25 cellular contexts compared by ENCODE assay signal in genomic region chr17:65504141-65504540, GRCh38.
"Had no signal": no experiment of that assay in that cellular context is flagged by ENCODE, and none has a peak within 500 bp of the region (broad histone marks: within the 10 kb centered on the region; RNA-seq: fewer than 3 reads in every experiment).

No MANE protein-coding gene starts in this region.

- FAIRE-seq: kidney, pancreas, small intestine, urothelium cell line had no signal

- H3K27me3 ChIP-seq: esophagus squamous epithelium, pancreas, thyroid gland had no signal

- H3K4me1 ChIP-seq: esophagus squamous epithelium, left ventricle myocardium inferior, lower lobe of right lung, pancreas, stomach, thyroid gland had no signal

- H3K36me3 Mint-ChIP-seq: immature natural killer cell, memory B cell, mesothelial cell of epicardium, natural killer cell, type B pancreatic cell had no signal

- H3K4me3 Mint-ChIP-seq: dendritic cell treated with granulocyte-macrophage colony-stimulating factor and Interleukin-4, amounts not matched to agents 40 ng/mL and 50 ng/mL, for 4 days; effector memory CD8-positive, alpha-beta T cell; immature natural killer cell; memory B cell; mesothelial cell of epicardium; natural killer cell; neural crest cell; type B pancreatic cell had no signal

- H3K27me3 Mint-ChIP-seq: progenitor cell of endocrine pancreas, type B pancreatic cell had no signal

- H3K27ac Mint-ChIP-seq: dendritic cell treated with granulocyte-macrophage colony-stimulating factor and Interleukin-4, amounts not matched to agents 40 ng/mL and 50 ng/mL, for 4 days; effector memory CD8-positive, alpha-beta T cell; immature natural killer cell; memory B cell; mesothelial cell of epicardium; natural killer cell; progenitor cell of endocrine pancreas; type B pancreatic cell had no signal

- ATAC-seq: effector memory CD8-positive, alpha-beta T cell; left cardiac atrium; natural killer cell; pancreas; right cardiac atrium had no signal

- H3K4me1 Mint-ChIP-seq: immature natural killer cell, memory B cell, natural killer cell had no signal

- H3K27ac ChIP-seq: esophagus squamous epithelium, left ventricle myocardium inferior, lower lobe of right lung, pancreas, stomach, thyroid gland had no signal

- DNase-seq: effector memory CD8-positive, alpha-beta T cell; esophagus squamous epithelium; foreskin fibroblast; immature natural killer cell; kidney; left cardiac atrium; left ventricle myocardium inferior; lower lobe of right lung; natural killer cell; nucleus accumbens; right cardiac atrium; small intestine; stimulated activated CD4-positive, alpha-beta T cell treated with anti-CD3 and anti-CD28 coated beads, Interleukin-12 subunit alpha, Interleukin-12 subunit beta, amount 100 ng/mL, for 4 hours; stimulated activated naive CD4-positive, alpha-beta T cell; stomach; substantia nigra; thyroid gland had no signal

- H3K36me3 ChIP-seq: esophagus squamous epithelium, left ventricle myocardium inferior, lower lobe of right lung, pancreas, stomach, thyroid gland had no signal

- H3K9me3 ChIP-seq: esophagus squamous epithelium, lower lobe of right lung, pancreas, stomach, thyroid gland had no signal

- H3K9me3 Mint-ChIP-seq: effector memory CD8-positive, alpha-beta T cell; immature natural killer cell; memory B cell; natural killer cell had no signal

- H3K4me3 ChIP-seq: esophagus squamous epithelium, left ventricle myocardium inferior, lower lobe of right lung, pancreas, stomach, thyroid gland had no signal
